In the genomic region with DNA sequence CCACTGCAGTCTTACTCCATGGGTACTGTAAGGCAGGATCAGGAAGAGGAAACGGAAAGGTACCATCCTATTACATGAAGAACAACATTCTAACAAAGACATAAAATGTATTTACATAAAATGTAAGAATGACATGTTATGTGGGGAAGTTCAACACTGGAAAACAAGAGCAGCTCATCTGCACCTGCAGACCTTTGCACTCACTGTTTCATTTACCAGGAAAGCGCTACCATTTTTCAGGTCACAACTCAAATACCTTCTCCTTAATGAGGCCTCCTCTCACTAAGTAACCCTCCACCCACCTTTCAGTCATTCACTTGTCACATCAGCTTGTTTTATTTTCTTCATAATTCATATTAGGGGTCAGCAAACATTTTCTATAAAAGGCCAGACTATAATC, we compare ENCODE assay signal across 15 cellular contexts. TPM values are rescaled to one million over a fixed set of nuclear protein-coding genes. Genes with fewer than 3 reads are reported as not detected.
DNase-seq lines count a peak whose midpoint lies in the region; ATAC-seq and TF ChIP-seq lines count a peak whose summit lies in the region.
"Had no signal": no experiment of that assay in that cellular context is flagged by ENCODE, and none has a peak within 500 bp of the region (broad histone marks: within the 10 kb centered on the region; RNA-seq: fewer than 3 reads in every experiment).

No MANE protein-coding gene starts in this region.

- DNase-seq in COLO668 (lab: John Stamatoyannopoulos, UW; ENCODE audit: unreplicated experiment) (peak; percentile 14), colonic mucosa (no peak), neural progenitor cell (ENCODE audit: low spot score) (no peak), medulla oblongata (ENCODE audit: extremely low spot score) (no peak), SW480 (ENCODE audit: low spot score) (no peak)
- DNase-seq: activated effector memory CD4-positive, alpha-beta T cell treated with Interleukin-2 at 50 U/mL for 16 hours; GM23248; mammary epithelial cell; NCI-H1105; sigmoid colon had no signal

- H3K9ac ChIP-seq in Loucy (ENCODE audit: low read depth, low read length, poor library complexity, severe bottlenecking) (peak overlapping the region; percentile 99), colonic mucosa (ENCODE audit: low read depth in 2 of 2, low read length in 2 of 2) (no peak overlapping the region), neural progenitor cell (no peak overlapping the region)
- H3K9ac ChIP-seq: GM23248 had no signal

- H3F3A ChIP-seq in Loucy (ENCODE audit: low read depth) (peaks cover 11% of the 10 kb centered on the region), neural progenitor cell (ENCODE audit: low read depth) (peaks cover 13% of the 10 kb centered on the region)

- H3K27me3 Mint-ChIP-seq in neural progenitor cell (ENCODE audit: insufficient read depth, low read depth) = no peaks in the 10 kb centered on the region

- H3K79me2 ChIP-seq in Loucy (ENCODE audit: insufficient read depth, low read length) (peaks cover 66% of the 10 kb centered on the region), neural progenitor cell (ENCODE audit: low read depth) (peaks cover 80% of the 10 kb centered on the region)

- H3K4me2 ChIP-seq in Loucy (ENCODE audit: low read depth, low read length, poor library complexity, severe bottlenecking) (peak overlapping the region; percentile 99), neural progenitor cell (peak overlapping the region; percentile 93)

- TF ChIP-seq CTCF in Loucy (conservative IDR thresholded peaks at IDR 0.05; ENCODE audit: low read length) = no peak
- no peak for TF ChIP-seq CTCF in colonic mucosa (IDR thresholded peaks at IDR 0.05)
- no peak for TF ChIP-seq CTCF in neural progenitor cell (IDR thresholded peaks at IDR 0.05)

- no peak overlapping the region for H3K4me3 Mint-ChIP-seq in neural progenitor cell

- peaks cover 26% of the 10 kb centered on the region for H3K4me1 Mint-ChIP-seq in neural progenitor cell

- H3K36me3 Mint-ChIP-seq in neural progenitor cell = peaks cover 6% of the 10 kb centered on the region

- H3K4me3 ChIP-seq in Loucy (ENCODE audit: low read length, poor library complexity, severe bottlenecking) = peak overlapping the region; percentile 100
- no peak overlapping the region for H3K4me3 ChIP-seq in colonic mucosa
- H3K4me3 ChIP-seq in neural progenitor cell = peak overlapping the region; percentile 75
- H3K4me3 ChIP-seq: GM23248, sigmoid colon, SJSA1, thoracic aorta had no signal

- H4K20me1 ChIP-seq in Loucy (ENCODE audit: insufficient read depth, low read length, poor library complexity, severe bottlenecking) (no peaks in the 10 kb centered on the region), neural progenitor cell (ENCODE audit: low read depth) (peaks cover 47% of the 10 kb centered on the region)

- H3K27me3 ChIP-seq in Loucy (ENCODE audit: insufficient read depth, low read length, poor library complexity, severe bottlenecking) (no peaks in the 10 kb centered on the region), colonic mucosa (no peaks in the 10 kb centered on the region), neural progenitor cell (no peaks in the 10 kb centered on the region)
- H3K27me3 ChIP-seq: sigmoid colon, SJSA1 had no signal

- H3K4me1 ChIP-seq in Loucy (ENCODE audit: insufficient read depth, low read length, poor library complexity, severe bottlenecking) = peaks cover 50% of the 10 kb centered on the region
- peaks cover 13% of the 10 kb centered on the region for H3K4me1 ChIP-seq in colonic mucosa
- H3K4me1 ChIP-seq in neural progenitor cell = peaks cover 23% of the 10 kb centered on the region

- H2AFZ ChIP-seq in Loucy (ENCODE audit: low read length) (no peak overlapping the region), neural progenitor cell (replicated peaks) (no peak overlapping the region)
- H2AFZ ChIP-seq: GM23248 had no signal

- H3K9me3 ChIP-seq in Loucy (ENCODE audit: insufficient read depth, low read depth, low read length) = no peaks in the 10 kb centered on the region
- no peaks in the 10 kb centered on the region for H3K9me3 ChIP-seq in colonic mucosa
- H3K9me3 ChIP-seq in neural progenitor cell (ENCODE audit: low read depth) = no peaks in the 10 kb centered on the region
- H3K9me3 ChIP-seq: sigmoid colon, SJSA1, thoracic aorta had no signal

- H3K36me3 ChIP-seq in Loucy (ENCODE audit: insufficient read depth, low read length) = no peaks in the 10 kb centered on the region
- no peaks in the 10 kb centered on the region for H3K36me3 ChIP-seq in colonic mucosa
- peaks cover 7% of the 10 kb centered on the region for H3K36me3 ChIP-seq in neural progenitor cell
- H3K36me3 ChIP-seq: sigmoid colon, thoracic aorta had no signal

- no peak overlapping the region for H3K27ac Mint-ChIP-seq in neural progenitor cell

- peak overlapping the region; percentile 4 for H3K27ac ChIP-seq in colonic mucosa
- no peak overlapping the region for H3K27ac ChIP-seq in neural progenitor cell
- H3K27ac ChIP-seq: epithelial cell of prostate, GM23248, SJSA1, thoracic aorta had no signal

- H3K9me3 Mint-ChIP-seq in neural progenitor cell = peaks cover 2% of the 10 kb centered on the region

- intact Hi-C loops in colonic mucosa (cut with DNase I) = no loop called here

- no peak for ATAC-seq in HG03280 (IDR thresholded peaks at IDR 0.05; ENCODE audit: unreplicated experiment)

- no peaks in the 10 kb centered on the region for H3K9me2 ChIP-seq in Loucy (replicated peaks; ENCODE audit: low read depth, low read length)

RNA-seq across cellular contexts. Expression of a gene that starts 2.6 kb away (rescaled TPM):
- 10 to 100 TPM; 23.2 to 32.8 TPM for total RNA-seq in colonic mucosa
- total RNA-seq in neural progenitor cell (ENCODE audit: low replicate concordance) = 26.2 and 29.8 TPM in 2 replicates
